In genomic region chr14:54665938-54666337, GRCh38 we compare ENCODE assay signal across 19 cellular contexts.
A peak's percentile ranks its signal among the peaks of the same experiment; 100 is the strongest.
DNase-seq lines count a peak whose midpoint lies in the region; ATAC-seq, FAIRE-seq and TF ChIP-seq lines count a peak whose summit lies in the region.
"Had no signal": no experiment of that assay in that cellular context is flagged by ENCODE, and none has a peak within 500 bp of the region (broad histone marks: within the 10 kb centered on the region; RNA-seq: fewer than 3 reads in every experiment).

No MANE protein-coding gene starts in this region.

- H3K27me3 ChIP-seq in GM12878 (replicated peaks in 1 of 2; ENCODE audit: control insufficient read depth in 2 of 2, insufficient read depth in 2 of 2, low read length in 1 of 2), result no peaks in the 10 kb centered on the region

- H3K36me3 Mint-ChIP-seq in neural crest cell (ENCODE audit: low read depth), result no peaks in the 10 kb centered on the region

- CTCF ChIA-PET in GM12878 (lab: Yijun Ruan, JAX), result interaction anchor here (1.2 to 2.0 kb wide), 3 partner anchors 23 to 37 kb away, joined by 3 to 10 read pairs (median 5); no protein-coding TSS in a partner anchor

- no peaks in the 10 kb centered on the region for H3K36me3 ChIP-seq in GM12878 (ENCODE audit: control insufficient read depth in 2 of 2, insufficient read depth in 2 of 2, low read length in 1 of 2)
- H3K36me3 ChIP-seq: thoracic aorta had no signal

- in situ Hi-C loops in GM12878 (cut with MboI), result no loop called here

- POLR2A ChIA-PET in GM12878 (lab: Charles Lee), result no interaction called here

- H3K9ac ChIP-seq in GM12878 (ENCODE audit: control insufficient read depth, insufficient read depth, low read length), result no peak overlapping the region

- RAD21 ChIA-PET in GM12878 (lab: Charles Lee; ENCODE audit: unreplicated experiment), result no interaction called here

- no peaks in the 10 kb centered on the region for H3K9me3 Mint-ChIP-seq in neural crest cell

- ATAC-seq in GM21360 (IDR thresholded peaks at IDR 0.05; ENCODE audit: unreplicated experiment), result peak; percentile 68
- ATAC-seq in GM12878, result peak; percentile 66
- no peak for ATAC-seq in GM18519 (IDR thresholded peaks at IDR 0.05; ENCODE audit: low FRiP score, unreplicated experiment)

- H3K9me3 ChIP-seq in GM12878 (replicated peaks; ENCODE audit: control insufficient read depth, insufficient read depth, low read length), result no peaks in the 10 kb centered on the region
- H3K9me3 ChIP-seq: thoracic aorta had no signal

- SMC1A ChIA-PET in GM12878 (lab: Charles Lee; ENCODE audit: uncharacterized antibody, unreplicated experiment), result interaction anchor here (1.1 to 1.6 kb wide), 3 partner anchors 12 to 20 kb away, joined by 3 to 4 read pairs (median 4); no protein-coding TSS in a partner anchor

- H3K4me3 ChIP-seq in GM12878, result no peak overlapping the region
- H3K4me3 ChIP-seq: thoracic aorta had no signal

- no peak overlapping the region for H3K27ac ChIP-seq in GM12878 (ENCODE audit: control insufficient read depth, insufficient read depth)
- H3K27ac ChIP-seq: thoracic aorta had no signal

- H4K20me1 ChIP-seq in GM12878 (ENCODE audit: control insufficient read depth, insufficient read depth), result no peaks in the 10 kb centered on the region

- H3K4me1 Mint-ChIP-seq in neural crest cell, result peaks cover 29% of the 10 kb centered on the region

- no peak overlapping the region for H3K4me3 Mint-ChIP-seq in neural crest cell
- H3K4me3 Mint-ChIP-seq: B cell had no signal

- TF ChIP-seq POLR2A in GM12892 (IDR thresholded peaks at IDR 0.05; ENCODE audit: low read depth, low read length) (no peak), GM12878 (IDR thresholded peaks at IDR 0.05; ENCODE audit: low read depth, low read length) (no peak)

- no peaks in the 10 kb centered on the region for H3K79me2 ChIP-seq in GM12878 (ENCODE audit: control insufficient read depth, insufficient read depth, low read length)

- no peak for TF ChIP-seq RAD21 in GM12878 (IDR thresholded peaks at IDR 0.05; ENCODE audit: insufficient read depth, low read depth, low read length)

- 71% methylated on average over 1 of the region's 1 CpG for WGBS in GM12878 (ENCODE audit: insufficient coverage, insufficient replicate concordance, low lambda C conversion rate, missing lambda C conversion rate)

- no peak for TF ChIP-seq EP300 in GM12878 (IDR thresholded peaks at IDR 0.05; ENCODE audit: borderline replicate concordance in 1 of 2, control insufficient read depth in 1 of 2, low read depth in 2 of 2, low read length in 2 of 2)

- intact Hi-C loops in GM12878 (cut with micrococcal nuclease; ENCODE audit: unreplicated experiment), result no loop called here

- H3K4me2 ChIP-seq in GM12878 (ENCODE audit: control insufficient read depth, insufficient read depth), result no peak overlapping the region

- H3K4me1 ChIP-seq in GM12878 (ENCODE audit: control insufficient read depth, insufficient read depth, low read length), result no peaks in the 10 kb centered on the region

- FAIRE-seq in GM12892 (lab: Jason Lieb, UNC) (no peak), GM12878 (lab: Jason Lieb, UNC) (no peak)
- FAIRE-seq: astrocyte, islet of Langerhans had no signal

- DNase-seq in GM12892 (ENCODE audit: insufficient read length) (peak; percentile 16), GM12878 (ENCODE audit: low read depth, low spot score) (peak; percentile 9), neural crest cell (ENCODE audit: low read depth, low spot score) (no peak), cerebellar nuclear complex (lab: John Stamatoyannopoulos, UW) (no peak)
- DNase-seq in activated CD4-positive, alpha-beta T cell treated with anti-CD3 and anti-CD28 coated beads for 48 hours, result no peak
- DNase-seq: activated CD4-positive, alpha-beta T cell treated with anti-CD3 and anti-CD28 coated beads for 1 hour; activated naive CD4-positive, alpha-beta T cell; cortex of kidney; GOT3; NCI-H1092; NCI-H526; stimulated activated CD4-positive, alpha-beta T cell treated with anti-CD3 and anti-CD28 coated beads, Interleukin-4, amount 100 ng/mL, for 24 hours; T1000 had no signal

- BruUV-seq in GM12878 (replicated peaks; lab: Mats Ljungman, UMichigan), result no TSS peak

- TF ChIP-seq CTCF in GM12878 (IDR thresholded peaks at IDR 0.05 in 2 of 3, conservative IDR thresholded peaks at IDR 0.05 in 1 of 3; ENCODE audit: control insufficient read depth in 2 of 3, extremely low read depth in 1 of 3, insufficient read depth in 1 of 3, low read depth in 3 of 3, low read length in 3 of 3) (no peak), neural crest cell (conservative IDR thresholded peaks at IDR 0.05) (no peak)

- H3K27me3 Mint-ChIP-seq in neural crest cell (ENCODE audit: low read depth), result no peaks in the 10 kb centered on the region
- H3K27me3 Mint-ChIP-seq: B cell had no signal

- peak overlapping the region; percentile 76 for H3K27ac Mint-ChIP-seq in neural crest cell (ENCODE audit: unreplicated experiment)
- H3K27ac Mint-ChIP-seq: B cell had no signal

- H2AFZ ChIP-seq in GM12878 (ENCODE audit: control insufficient read depth, low read depth, low read length), result no peak overlapping the region

TF ChIP-seq in GM12878, 131 proteins besides CTCF, POLR2A, EP300 and RAD21:
- TF ChIP-seq SMARCA5 (IDR thresholded peaks at IDR 0.05) (no peak), RELA (IDR thresholded peaks at IDR 0.05; ENCODE audit: borderline replicate concordance, partially characterized antibody) (peak; percentile 15)

Comparison
In these comparisons a context has a peak if more than half of its experiments do, and no peak if none do; other contexts are left out.
1. DNase-seq: peak in GM12892 (single experiment) and GM12878 (single experiment); none in neural crest cell (single experiment), cerebellar nuclear complex (0 of 2) and activated CD4-positive, alpha-beta T cell treated with anti-CD3 and anti-CD28 coated beads for 48 hours (single experiment).